14 cellular contexts compared by ENCODE assay signal in genomic region chrX:77432998-77433397, GRCh38.
A peak's percentile ranks its signal among the peaks of the same experiment; 100 is the strongest.
DNase-seq lines count a peak whose midpoint lies in the region; ATAC-seq and FAIRE-seq lines count a peak whose summit lies in the region.
"Had no signal": no experiment of that assay in that cellular context is flagged by ENCODE, and none has a peak within 500 bp of the region (broad histone marks: within the 10 kb centered on the region; RNA-seq: fewer than 3 reads in every experiment).

No MANE protein-coding gene starts in this region.

- ATAC-seq in GM18861 (IDR thresholded peaks at IDR 0.05; ENCODE audit: unreplicated experiment) (peak; percentile 56), GM21723 (IDR thresholded peaks at IDR 0.05; ENCODE audit: unreplicated experiment) (no peak)
- ATAC-seq: CD8-positive, alpha-beta T cell; GM12878 had no signal

- FAIRE-seq in RCC 7860 (lab: Jason Lieb, UNC): no peak
- FAIRE-seq: GM12878 had no signal

- DNase-seq in RCC 7860 (ENCODE audit: low spot score) (peak; percentile 60), kidney glomerular epithelial cell (lab: John Stamatoyannopoulos, UW) (peak; percentile 1), caudate nucleus (lab: John Stamatoyannopoulos, UW) (no peak), T1000 (lab: John Stamatoyannopoulos, UW) (no peak), NCI-H187 (lab: John Stamatoyannopoulos, UW) (no peak)
- DNase-seq: Calu3; CD8-positive, alpha-beta T cell; DND-41; EL; GM23248 had no signal

- H3K27ac ChIP-seq in caudate nucleus (ENCODE audit: low read depth, low read length): no peak overlapping the region
- H3K27ac ChIP-seq: BLaER1 treated with 17β-estradiol and CSF1 and Interleukin-3, amounts not matched to agents 10 nM and 100 nM; GM23248 had no signal

Comparison
In these comparisons a context has a peak if more than half of its experiments do, and no peak if none do; other contexts are left out.
1. DNase-seq: peak in RCC 7860 (single experiment) and kidney glomerular epithelial cell (single experiment); none in caudate nucleus (0 of 61), T1000 (single experiment) and NCI-H187 (0 of 2).